In genomic region chr20:43987018-43987417, GRCh38 we compare ENCODE assay signal across 31 cellular contexts.
"Had no signal": no experiment of that assay in that cellular context is flagged by ENCODE, and none has a peak within 500 bp of the region (broad histone marks: within the 10 kb centered on the region; RNA-seq: fewer than 3 reads in every experiment).

No MANE protein-coding gene starts in this region.

- H3K36me3 ChIP-seq: gastroesophageal sphincter, heart left ventricle, left lung, suprapubic skin, vagina had no signal

- H3K27me3 Mint-ChIP-seq: progenitor cell of endocrine pancreas had no signal

- H3K9ac ChIP-seq: parathyroid adenoma had no signal

- DNase-seq: effector CD8-positive, alpha-beta T cell; endodermal cell; foreskin keratinocyte; heart left ventricle; hippocampal formation; left cardiac atrium; left lung; mesenchymal stem cell; mucosa of descending colon; naive B cell; stimulated activated CD4-positive, alpha-beta T cell treated with anti-CD3 and anti-CD28 coated beads, Interleukin-12 subunit alpha, Interleukin-12 subunit beta, amount 100 ng/mL, for 4 hours; stimulated activated CD4-positive, alpha-beta T cell treated with anti-CD3 and anti-CD28 coated beads, Interleukin-1b, Interleukin-23, amount 100 ng/mL, for 48 hours; stimulated activated CD4-positive, alpha-beta T cell treated with anti-CD3 and anti-CD28 coated beads, Interleukin-4, amount 100 ng/mL, for 1 hour; stimulated activated CD8-positive, alpha-beta memory T cell treated with anti-CD3 and anti-CD28 coated beads, Interleukin-4, amount 100 ng/mL, for 48 hours; stimulated activated naive CD4-positive, alpha-beta T cell; stimulated activated naive CD8-positive, alpha-beta T cell treated with anti-CD3 and anti-CD28 coated beads, Interleukin-15, amount 100 ng/mL, for 72 hours; trophoblast cell had no signal

- H3K9me3 Mint-ChIP-seq: dendritic cell treated with granulocyte-macrophage colony-stimulating factor and Interleukin-4, amounts not matched to agents 40 ng/mL and 50 ng/mL, for 4 days; mesothelial cell of epicardium; natural killer cell treated with Interleukin-12 subunit alpha and Interleukin-12 subunit beta and Interleukin-15 and Interleukin-18, amount 100 ng/mL, for 72 hours; neural crest cell; stimulated activated naive CD8-positive, alpha-beta T cell treated with anti-CD3 and anti-CD28 coated beads, Interleukin-15, amount 100 ng/mL, for 72 hours had no signal

- H3K4me1 Mint-ChIP-seq: mesothelial cell of epicardium, neural crest cell had no signal

- H3K27ac Mint-ChIP-seq: dendritic cell treated with granulocyte-macrophage colony-stimulating factor and Interleukin-4, amounts not matched to agents 40 ng/mL and 50 ng/mL, for 4 days; endodermal cell; mesothelial cell of epicardium; naive B cell; progenitor cell of endocrine pancreas; stimulated activated naive CD8-positive, alpha-beta T cell treated with anti-CD3 and anti-CD28 coated beads, Interleukin-15, amount 100 ng/mL, for 72 hours had no signal

- H3K4me3 ChIP-seq: gastroesophageal sphincter, heart left ventricle, left lung, mucosa of descending colon, smooth muscle cell, suprapubic skin, vagina had no signal

- H3K9me3 ChIP-seq: gastroesophageal sphincter, mucosa of descending colon, suprapubic skin, vagina had no signal

- H3K36me3 Mint-ChIP-seq: mesothelial cell of epicardium, naive B cell had no signal

- H3K27me3 ChIP-seq: gastroesophageal sphincter, heart left ventricle, left lung, suprapubic skin, vagina had no signal

- H3K4me3 Mint-ChIP-seq: dendritic cell treated with granulocyte-macrophage colony-stimulating factor and Interleukin-4, amounts not matched to agents 40 ng/mL and 50 ng/mL, for 4 days; endodermal cell; mesothelial cell of epicardium; naive B cell; natural killer cell treated with Interleukin-12 subunit alpha and Interleukin-12 subunit beta and Interleukin-15 and Interleukin-18, amount 100 ng/mL, for 72 hours; neural crest cell; stimulated activated naive CD8-positive, alpha-beta T cell treated with anti-CD3 and anti-CD28 coated beads, Interleukin-15, amount 100 ng/mL, for 72 hours had no signal

- H3K4me2 ChIP-seq: smooth muscle cell had no signal

- ATAC-seq: esophagus mucosa; foreskin keratinocyte; gastroesophageal sphincter; heart left ventricle; left cardiac atrium; left lung; natural killer cell treated with Interleukin-12 subunit alpha and Interleukin-12 subunit beta and Interleukin-15 and Interleukin-18, amount 100 ng/mL, for 72 hours; sciatic nerve; stimulated activated naive CD8-positive, alpha-beta T cell treated with anti-CD3 and anti-CD28 coated beads, Interleukin-15, amount 100 ng/mL, for 72 hours had no signal

- H3K27ac ChIP-seq: epithelial cell of prostate, foreskin keratinocyte, gastroesophageal sphincter, heart left ventricle, left lung, parathyroid adenoma, suprapubic skin, vagina had no signal

- H3K79me2 ChIP-seq: parathyroid adenoma had no signal

- H2AFZ ChIP-seq: parathyroid adenoma had no signal

- FAIRE-seq: islet of Langerhans had no signal

- H3K4me1 ChIP-seq: foreskin keratinocyte, parathyroid adenoma, suprapubic skin, vagina had no signal
